Comparison of ENCODE assay signal across 1 cellular context in the genomic region with DNA sequence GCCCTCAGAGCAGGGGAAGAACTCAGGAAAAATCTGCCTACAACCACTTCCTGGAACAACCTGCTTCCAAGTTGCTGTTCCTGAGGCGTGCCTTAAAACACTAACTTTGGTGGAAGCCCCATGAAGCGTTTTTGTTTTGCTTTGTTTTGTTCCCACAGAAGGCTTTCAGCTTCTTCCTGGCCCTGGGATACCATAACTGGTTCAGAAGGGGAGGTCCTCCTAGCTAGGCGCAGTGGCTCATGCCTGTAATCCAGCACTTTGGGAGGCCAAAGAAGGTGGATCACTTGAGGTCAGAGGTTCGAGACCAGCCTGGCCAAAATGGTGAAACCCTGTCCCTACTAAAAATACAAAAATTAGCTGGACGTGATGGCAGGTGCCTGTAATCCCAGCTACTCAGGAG.
TF ChIP-seq lines count a peak whose summit lies in the region.

No MANE protein-coding gene starts in this region.

TF ChIP-seq in HCT116, 20 proteins besides CTCF, POLR2A, EP300 and RAD21 (continued from another document):
- TF ChIP-seq, protein P1, sequence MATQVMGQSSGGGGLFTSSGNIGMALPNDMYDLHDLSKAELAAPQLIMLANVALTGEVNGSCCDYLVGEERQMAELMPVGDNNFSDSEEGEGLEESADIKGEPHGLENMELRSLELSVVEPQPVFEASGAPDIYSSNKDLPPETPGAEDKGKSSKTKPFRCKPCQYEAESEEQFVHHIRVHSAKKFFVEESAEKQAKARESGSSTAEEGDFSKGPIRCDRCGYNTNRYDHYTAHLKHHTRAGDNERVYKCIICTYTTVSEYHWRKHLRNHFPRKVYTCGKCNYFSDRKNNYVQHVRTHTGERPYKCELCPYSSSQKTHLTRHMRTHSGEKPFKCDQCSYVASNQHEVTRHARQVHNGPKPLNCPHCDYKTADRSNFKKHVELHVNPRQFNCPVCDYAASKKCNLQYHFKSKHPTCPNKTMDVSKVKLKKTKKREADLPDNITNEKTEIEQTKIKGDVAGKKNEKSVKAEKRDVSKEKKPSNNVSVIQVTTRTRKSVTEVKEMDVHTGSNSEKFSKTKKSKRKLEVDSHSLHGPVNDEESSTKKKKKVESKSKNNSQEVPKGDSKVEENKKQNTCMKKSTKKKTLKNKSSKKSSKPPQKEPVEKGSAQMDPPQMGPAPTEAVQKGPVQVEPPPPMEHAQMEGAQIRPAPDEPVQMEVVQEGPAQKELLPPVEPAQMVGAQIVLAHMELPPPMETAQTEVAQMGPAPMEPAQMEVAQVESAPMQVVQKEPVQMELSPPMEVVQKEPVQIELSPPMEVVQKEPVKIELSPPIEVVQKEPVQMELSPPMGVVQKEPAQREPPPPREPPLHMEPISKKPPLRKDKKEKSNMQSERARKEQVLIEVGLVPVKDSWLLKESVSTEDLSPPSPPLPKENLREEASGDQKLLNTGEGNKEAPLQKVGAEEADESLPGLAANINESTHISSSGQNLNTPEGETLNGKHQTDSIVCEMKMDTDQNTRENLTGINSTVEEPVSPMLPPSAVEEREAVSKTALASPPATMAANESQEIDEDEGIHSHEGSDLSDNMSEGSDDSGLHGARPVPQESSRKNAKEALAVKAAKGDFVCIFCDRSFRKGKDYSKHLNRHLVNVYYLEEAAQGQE (IDR thresholded peaks at IDR 0.05; ENCODE audit: low read depth), result no peak
- no peak for TF ChIP-seq JUND (IDR thresholded peaks at IDR 0.05)
- TF ChIP-seq, protein P2, sequence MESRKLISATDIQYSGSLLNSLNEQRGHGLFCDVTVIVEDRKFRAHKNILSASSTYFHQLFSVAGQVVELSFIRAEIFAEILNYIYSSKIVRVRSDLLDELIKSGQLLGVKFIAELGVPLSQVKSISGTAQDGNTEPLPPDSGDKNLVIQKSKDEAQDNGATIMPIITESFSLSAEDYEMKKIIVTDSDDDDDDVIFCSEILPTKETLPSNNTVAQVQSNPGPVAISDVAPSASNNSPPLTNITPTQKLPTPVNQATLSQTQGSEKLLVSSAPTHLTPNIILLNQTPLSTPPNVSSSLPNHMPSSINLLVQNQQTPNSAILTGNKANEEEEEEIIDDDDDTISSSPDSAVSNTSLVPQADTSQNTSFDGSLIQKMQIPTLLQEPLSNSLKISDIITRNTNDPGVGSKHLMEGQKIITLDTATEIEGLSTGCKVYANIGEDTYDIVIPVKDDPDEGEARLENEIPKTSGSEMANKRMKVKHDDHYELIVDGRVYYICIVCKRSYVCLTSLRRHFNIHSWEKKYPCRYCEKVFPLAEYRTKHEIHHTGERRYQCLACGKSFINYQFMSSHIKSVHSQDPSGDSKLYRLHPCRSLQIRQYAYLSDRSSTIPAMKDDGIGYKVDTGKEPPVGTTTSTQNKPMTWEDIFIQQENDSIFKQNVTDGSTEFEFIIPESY (IDR thresholded peaks at IDR 0.05; ENCODE audit: extremely low read depth, insufficient replicate concordance, low read length), result no peak
